15 cellular contexts compared by ENCODE assay signal in genomic region chr1:221761354-221762002, GRCh38. TPM values are rescaled to one million over a fixed set of nuclear protein-coding genes. Genes with fewer than 3 reads are reported as not detected.
DNase-seq lines count a peak whose midpoint lies in the region; ATAC-seq and TF ChIP-seq lines count a peak whose summit lies in the region.
"Had no signal": no experiment of that assay in that cellular context is flagged by ENCODE, and none has a peak within 500 bp of the region (broad histone marks: within the 10 kb centered on the region; RNA-seq: fewer than 3 reads in every experiment).

No MANE protein-coding gene starts in this region.

- no peak overlapping the region for H3K4me3 ChIP-seq in left ventricle myocardium inferior
- no peak overlapping the region for H3K4me3 ChIP-seq in ovary
- H3K4me3 ChIP-seq: MG63, mucosa of descending colon had no signal

- TF ChIP-seq EP300 in ovary (IDR thresholded peaks at IDR 0.05), result no peak

- H3K27me3 ChIP-seq in left ventricle myocardium inferior (ENCODE audit: low read depth), result no peaks in the 10 kb centered on the region
- H3K27me3 ChIP-seq in ovary, result no peaks in the 10 kb centered on the region
- H3K27me3 ChIP-seq: MG63 had no signal

- no peak for TF ChIP-seq POLR2A in ovary (IDR thresholded peaks at IDR 0.05)

- no peaks in the 10 kb centered on the region for H3K9me3 Mint-ChIP-seq in activated T-helper 2 cell treated with anti-CD3 and anti-CD28 coated beads, Interferon-gamma antibody, Interleukin-2, Interleukin-4, amounts not matched to agents 10 μg/mL and 5 μg/mL and 100 μg/mL, durations not matched to agents 14 hours and 24 hours and 36 hours
- H3K9me3 Mint-ChIP-seq: CD4-positive, alpha-beta T cell; dendritic cell treated with granulocyte-macrophage colony-stimulating factor and Interleukin-4, amounts not matched to agents 40 ng/mL and 50 ng/mL, for 4 days had no signal

- H3K4me1 ChIP-seq in left ventricle myocardium inferior, result peaks cover 20% of the 10 kb centered on the region
- H3K4me1 ChIP-seq in ovary (ENCODE audit: insufficient read depth), result peaks cover 5% of the 10 kb centered on the region

- no peak overlapping the region for H3K27ac ChIP-seq in left ventricle myocardium inferior (replicated peaks)
- no peak overlapping the region for H3K27ac ChIP-seq in ovary

- intact Hi-C loops in activated T-helper 2 cell treated with anti-CD3 and anti-CD28 coated beads, Interferon-gamma antibody, Interleukin-2, Interleukin-4, amounts not matched to agents 10 μg/mL and 5 μg/mL and 100 μg/mL, durations not matched to agents 14 hours and 24 hours and 36 hours (cut with micrococcal nuclease), result no loop called here
- intact Hi-C loops in left ventricle myocardium inferior (cut with micrococcal nuclease), result no loop called here
- intact Hi-C loops in ovary (cut with DNase I), result no loop called here

- peak overlapping the region; percentile 56 for H3K27ac Mint-ChIP-seq in activated T-helper 2 cell treated with anti-CD3 and anti-CD28 coated beads, Interferon-gamma antibody, Interleukin-2, Interleukin-4, amounts not matched to agents 10 μg/mL and 5 μg/mL and 100 μg/mL, durations not matched to agents 14 hours and 24 hours and 36 hours
- H3K27ac Mint-ChIP-seq: CD4-positive, alpha-beta T cell; dendritic cell treated with granulocyte-macrophage colony-stimulating factor and Interleukin-4, amounts not matched to agents 40 ng/mL and 50 ng/mL, for 4 days had no signal

- H3K9me3 ChIP-seq in left ventricle myocardium inferior (replicated peaks) (no peaks in the 10 kb centered on the region), ovary (no peaks in the 10 kb centered on the region)
- H3K9me3 ChIP-seq: MG63, mucosa of descending colon had no signal

- peaks cover 45% of the 10 kb centered on the region for H3K4me1 Mint-ChIP-seq in activated T-helper 2 cell treated with anti-CD3 and anti-CD28 coated beads, Interferon-gamma antibody, Interleukin-2, Interleukin-4, amounts not matched to agents 10 μg/mL and 5 μg/mL and 100 μg/mL, durations not matched to agents 14 hours and 24 hours and 36 hours (ENCODE audit: low read depth)

- H3K36me3 Mint-ChIP-seq in activated T-helper 2 cell treated with anti-CD3 and anti-CD28 coated beads, Interferon-gamma antibody, Interleukin-2, Interleukin-4, amounts not matched to agents 10 μg/mL and 5 μg/mL and 100 μg/mL, durations not matched to agents 14 hours and 24 hours and 36 hours (ENCODE audit: low read depth), result no peaks in the 10 kb centered on the region

- 10 to 28% (median 19%) methylated on average over 4 of the region's 4 CpGs for WGBS in ovary, 3 donors

- H3K27me3 Mint-ChIP-seq in activated T-helper 2 cell treated with anti-CD3 and anti-CD28 coated beads, Interferon-gamma antibody, Interleukin-2, Interleukin-4, amounts not matched to agents 10 μg/mL and 5 μg/mL and 100 μg/mL, durations not matched to agents 14 hours and 24 hours and 36 hours (ENCODE audit: low read depth), result no peaks in the 10 kb centered on the region
- H3K27me3 Mint-ChIP-seq: CD4-positive, alpha-beta T cell; dendritic cell treated with granulocyte-macrophage colony-stimulating factor and Interleukin-4, amounts not matched to agents 40 ng/mL and 50 ng/mL, for 4 days had no signal

- H3K36me3 ChIP-seq in left ventricle myocardium inferior (no peaks in the 10 kb centered on the region), ovary (no peaks in the 10 kb centered on the region)
- H3K36me3 ChIP-seq: MG63 had no signal

- no peak for DNase-seq in activated T-helper 2 cell treated with anti-CD3 and anti-CD28 coated beads, Interferon-gamma antibody, Interleukin-2, Interleukin-4, amounts not matched to agents 10 μg/mL and 5 μg/mL and 100 μg/mL, durations not matched to agents 14 hours and 24 hours and 36 hours (ENCODE audit: low spot score)
- DNase-seq in NCI-H82 treated with DMSO at 0.1 percent for 48 hours (lab: John Stamatoyannopoulos, UW; ENCODE audit: unreplicated experiment), result no peak
- no peak for DNase-seq in left ventricle myocardium inferior
- DNase-seq in ovary, result no peak
- no peak for DNase-seq in RKO (ENCODE audit: low spot score)
- DNase-seq: activated naive CD4-positive, alpha-beta T cell treated with anti-CD3 and anti-CD28 coated beads, Interleukin-2, amount 50 U/mL, for 16 hours; CD4-positive, alpha-beta T cell; GOT3; MG63; mucosa of descending colon; stimulated activated CD4-positive, alpha-beta T cell treated with anti-CD3 and anti-CD28 coated beads, Interleukin-12 subunit alpha, Interleukin-12 subunit beta, amount 100 ng/mL, for 4 hours had no signal

- ATAC-seq in GM18520 (IDR thresholded peaks at IDR 0.05; ENCODE audit: unreplicated experiment) (peak; percentile 39), GM21381 (IDR thresholded peaks at IDR 0.05; ENCODE audit: unreplicated experiment) (peak; percentile 74), HG03045 (IDR thresholded peaks at IDR 0.05; ENCODE audit: unreplicated experiment) (peak; percentile 77)
- ATAC-seq: mucosa of descending colon had no signal

- TF ChIP-seq CTCF in left ventricle myocardium inferior (IDR thresholded peaks at IDR 0.05; ENCODE audit: borderline replicate concordance) (no peak), ovary (IDR thresholded peaks at IDR 0.05) (no peak)

- no peak overlapping the region for H3K4me3 Mint-ChIP-seq in activated T-helper 2 cell treated with anti-CD3 and anti-CD28 coated beads, Interferon-gamma antibody, Interleukin-2, Interleukin-4, amounts not matched to agents 10 μg/mL and 5 μg/mL and 100 μg/mL, durations not matched to agents 14 hours and 24 hours and 36 hours (ENCODE audit: low read depth)
- H3K4me3 Mint-ChIP-seq: CD4-positive, alpha-beta T cell; dendritic cell treated with granulocyte-macrophage colony-stimulating factor and Interleukin-4, amounts not matched to agents 40 ng/mL and 50 ng/mL, for 4 days had no signal

RNA-seq across cellular contexts. Expression of gene DUSP10, which starts 19.6 kb away (rescaled TPM):
- total RNA-seq in activated T-helper 2 cell treated with anti-CD3 and anti-CD28 coated beads, Interferon-gamma antibody, Interleukin-2, Interleukin-4, amounts not matched to agents 10 μg/mL and 5 μg/mL and 100 μg/mL, durations not matched to agents 14 hours and 24 hours and 36 hours, result 21.0 and 21.7 TPM in 2 replicates
- total RNA-seq in left ventricle myocardium inferior (4.6 TPM), ovary (1 to 10 TPM in 6 of 7 donors, under 1 TPM in 1; 0.81 to 8.5 (median 2.0) TPM)
- polyA plus RNA-seq in ovary, result 1 to 10 TPM; 1.7 to 5.5 TPM
